Comparison of ENCODE assay signal across 1 cellular context in the genomic region with DNA sequence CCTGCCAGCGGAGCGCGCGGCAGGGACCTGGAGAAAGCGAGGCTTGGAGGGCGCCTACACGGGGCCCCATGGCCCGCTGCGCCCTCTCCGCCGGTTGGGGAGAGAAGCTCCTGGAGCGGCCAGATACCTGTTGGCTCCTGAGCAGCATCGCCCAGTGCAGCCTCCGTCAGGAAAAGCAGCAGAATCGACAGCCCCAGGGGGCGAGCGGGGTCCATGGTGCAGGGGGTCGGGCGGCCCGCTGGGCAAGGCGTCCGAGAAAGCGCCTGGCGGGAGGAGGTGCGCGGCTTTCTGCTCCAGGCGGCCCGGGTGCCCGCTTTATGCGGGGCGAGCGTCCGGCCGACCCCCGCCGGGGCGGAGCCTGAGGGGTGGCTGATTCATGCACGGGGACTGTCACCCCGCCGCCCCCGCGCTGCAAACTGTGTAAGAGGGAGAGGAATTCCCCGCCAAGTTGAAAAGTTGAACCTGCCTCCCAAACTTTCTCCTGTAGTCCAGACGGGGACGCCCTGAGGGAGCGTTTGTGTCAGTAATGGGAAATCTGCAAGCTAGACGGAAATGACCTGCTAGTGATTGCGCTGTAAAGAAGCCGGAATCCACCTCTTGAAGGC.
TF ChIP-seq lines count a peak whose summit lies in the region.

A gene with protein sequence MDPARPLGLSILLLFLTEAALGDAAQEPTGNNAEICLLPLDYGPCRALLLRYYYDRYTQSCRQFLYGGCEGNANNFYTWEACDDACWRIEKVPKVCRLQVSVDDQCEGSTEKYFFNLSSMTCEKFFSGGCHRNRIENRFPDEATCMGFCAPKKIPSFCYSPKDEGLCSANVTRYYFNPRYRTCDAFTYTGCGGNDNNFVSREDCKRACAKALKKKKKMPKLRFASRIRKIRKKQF (minus strand): TSS at position 290 of the 605 bp plus-strand sequence. CDS start 75 bp downstream, at position 215.

TF ChIP-seq in WTC11, 78 proteins besides CTCF, POLR2A, EP300 and RAD21 (continued from another document):
- no peak for TF ChIP-seq MXD4 (CRISPR knock-in tag; IDR thresholded peaks at IDR 0.05; ENCODE audit: borderline replicate concordance)
